ENCODE assay signal across 10 cellular contexts in the genomic region with DNA sequence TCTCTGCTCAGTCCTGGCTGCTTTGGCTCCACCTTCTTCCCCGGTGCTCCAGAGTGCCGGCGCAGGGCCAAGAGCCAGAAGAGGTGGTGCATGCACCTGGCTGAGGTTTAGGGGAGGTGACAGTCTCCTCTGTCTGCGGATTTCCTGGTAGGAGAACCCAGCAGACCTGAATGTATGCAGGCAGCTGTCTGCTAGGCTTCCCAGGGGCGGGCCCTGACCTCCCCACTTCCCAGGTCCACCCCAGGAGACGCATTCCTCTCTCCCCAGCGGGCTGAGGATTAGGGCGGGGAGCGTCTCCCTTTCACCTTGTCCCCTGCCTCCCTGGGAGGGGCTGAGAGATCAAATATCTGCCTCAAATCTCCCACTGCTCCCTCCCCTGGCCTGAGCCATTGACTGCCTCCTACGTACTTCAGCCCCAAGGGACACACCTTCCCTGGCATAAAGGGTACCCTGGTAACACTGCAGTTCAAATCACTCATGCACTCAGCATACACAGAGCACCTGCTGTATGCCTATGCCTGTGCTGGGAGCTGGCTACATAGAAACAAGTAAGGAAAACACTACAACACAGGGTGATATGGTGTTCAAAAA. TPM values are rescaled to one million over a fixed set of nuclear protein-coding genes. Genes with fewer than 3 reads are reported as not detected.
A peak's percentile ranks its signal among the peaks of the same experiment; 100 is the strongest.
DNase-seq lines count a peak whose midpoint lies in the region; ATAC-seq, FAIRE-seq and TF ChIP-seq lines count a peak whose summit lies in the region.
"Had no signal": no experiment of that assay in that cellular context is flagged by ENCODE, and none has a peak within 500 bp of the region (broad histone marks: within the 10 kb centered on the region; RNA-seq: fewer than 3 reads in every experiment).

No MANE protein-coding gene starts in this region.

- no peak overlapping the region for H4K8ac ChIP-seq in H1 (ENCODE audit: extremely low read depth, insufficient read depth, low read length)

- intact Hi-C loops in posterior vena cava (cut with DNase I) = no loop called here
- intact Hi-C loops in vagina (cut with DNase I) = no loop called here

- H3K79me2 ChIP-seq in H1 (ENCODE audit: control insufficient read depth in 1 of 2, insufficient read depth in 2 of 2, low read length in 2 of 2) = no peaks in the 10 kb centered on the region

- no peaks in the 10 kb centered on the region for H3K9me3 Mint-ChIP-seq in stimulated activated memory B cell treated with anti-CD40 and anti-IgM and Interleukin-4, amounts not matched to agents 10 μg/mL and 1 μg/mL and 100 μg/mL, for 72 hours
- H3K9me3 Mint-ChIP-seq: naive thymus-derived CD8-positive, alpha-beta T cell had no signal

- H3K9ac ChIP-seq in H1 (replicated peaks in 1 of 4; ENCODE audit: extremely low read depth in 1 of 4, low read depth in 3 of 4, low read length in 3 of 4) = no peak overlapping the region

- H2BK120ac ChIP-seq in H1 (replicated peaks; ENCODE audit: low read depth, low read length) = no peak overlapping the region

- WGBS in H1 (ENCODE audit: extremely low coverage in 1 of 2, insufficient coverage in 1 of 2, insufficient read length in 1 of 2, insufficient replicate concordance in 2 of 2, low coverage in 1 of 2, low lambda C conversion rate in 2 of 2, missing lambda C conversion rate in 1 of 2), 2 experiments = 0% methylated on average over 10 of the region's 10 CpGs; no CpG with 5 or more reads in 1 of the 2 experiments

- H4K5ac ChIP-seq in H1 (ENCODE audit: insufficient read length, low read depth, low read length) = no peak overlapping the region

- 0 out of 2 replicates have a peak overlapping the region, but pooled peaks have one; percentile 6 for H2BK20ac ChIP-seq in H1 (ENCODE audit: low read length)

- H3K27me3 ChIP-seq in H1 (replicated peaks in 1 of 4; ENCODE audit: control insufficient read depth in 3 of 4, extremely low read depth in 1 of 4, insufficient read depth in 3 of 4, low read length in 3 of 4) (peaks cover 0 to 25% (median 9%) of the 10 kb centered on the region in 4 experiments; a peak in 4 of 7 replicates), vagina (no peaks in the 10 kb centered on the region)

- H3K4me2 ChIP-seq in H1 (ENCODE audit: insufficient read depth in 1 of 2, low read depth in 2 of 2, low read length in 2 of 2) = peak overlapping the region; percentile 46 to 60

- no peaks in the 10 kb centered on the region for H3K4me1 Mint-ChIP-seq in stimulated activated memory B cell treated with anti-CD40 and anti-IgM and Interleukin-4, amounts not matched to agents 10 μg/mL and 1 μg/mL and 100 μg/mL, for 72 hours

- H3K14ac ChIP-seq in H1 (ENCODE audit: insufficient read length) = no peak overlapping the region

- H2BK5ac ChIP-seq in H1 (ENCODE audit: low read depth, low read length) = peak overlapping the region; percentile 38; the same call in 1 of the 2 replicates

- H3K18ac ChIP-seq in H1 (ENCODE audit: extremely low read depth, low read length) = 0 out of 2 replicates have a peak overlapping the region, but pooled peaks have one; percentile 34

- no peak for ATAC-seq in stimulated activated memory B cell treated with anti-CD40 and anti-IgM and Interleukin-4, amounts not matched to agents 10 μg/mL and 1 μg/mL and 100 μg/mL, for 72 hours

- CTCF ChIA-PET in H1 (lab: Charles Lee; ENCODE audit: partially characterized antibody) = interaction anchor here (1.0 to 18.9 kb wide), 15 partner anchors 13 to 104 kb away, joined by 3 to 287 read pairs (median 6); partner anchors contain the start of gene DMBX1

- peaks cover 0 to 2% of the 10 kb centered on the region in 2 experiments for H4K20me1 ChIP-seq in H1 (replicated peaks in 1 of 2; ENCODE audit: control insufficient read depth in 1 of 2, insufficient read depth in 2 of 2, low read length in 2 of 2)

- POLR2A ChIA-PET in H1 (lab: Charles Lee; ENCODE audit: partially characterized antibody) = interaction anchor here (0.9 to 1.4 kb wide), 4 partner anchors 8 to 156 kb away, joined by 3 to 4 read pairs (median 3); no protein-coding TSS in a partner anchor

- no peak overlapping the region for H4K91ac ChIP-seq in H1 (replicated peaks; ENCODE audit: insufficient read length, low read length)

- no peak overlapping the region for H3K4me3 Mint-ChIP-seq in stimulated activated memory B cell treated with anti-CD40 and anti-IgM and Interleukin-4, amounts not matched to agents 10 μg/mL and 1 μg/mL and 100 μg/mL, for 72 hours
- H3K4me3 Mint-ChIP-seq: naive thymus-derived CD8-positive, alpha-beta T cell had no signal

- peaks cover 56% of the 10 kb centered on the region for H3K27me3 Mint-ChIP-seq in stimulated activated memory B cell treated with anti-CD40 and anti-IgM and Interleukin-4, amounts not matched to agents 10 μg/mL and 1 μg/mL and 100 μg/mL, for 72 hours

- no peak overlapping the region for H2AFZ ChIP-seq in H1 (ENCODE audit: low read length)

- no peak overlapping the region for H3K27ac Mint-ChIP-seq in stimulated activated memory B cell treated with anti-CD40 and anti-IgM and Interleukin-4, amounts not matched to agents 10 μg/mL and 1 μg/mL and 100 μg/mL, for 72 hours

- TF ChIP-seq CTCF in H1 (IDR thresholded peaks at IDR 0.05; ENCODE audit: control extremely low read depth in 1 of 3, insufficient read depth in 1 of 3, low read depth in 1 of 3, low read length in 3 of 3) = 0 out of 4 replicates have a peak, but pooled peaks of 1 of the 3 experiments have one; percentile 19
- no peak for TF ChIP-seq CTCF in vagina (IDR thresholded peaks at IDR 0.05)

- H2BK12ac ChIP-seq in H1 (ENCODE audit: low read depth, low read length) = peak overlapping the region; percentile 30; the same call in 1 of the 2 replicates

- H3K4me3 ChIP-seq in H1 (ENCODE audit: extremely low read depth in 1 of 4, insufficient read depth in 2 of 4, low read depth in 3 of 4, low read length in 4 of 4) = peak overlapping the region in 3 of 4 experiments; percentile 8 to 19 (median 19); a peak in 2 of 8 replicates
- H3K4me3 ChIP-seq in vagina = no peak overlapping the region

- peak in 1 of 2 experiments; percentile 34; a peak in 1 of 3 replicates for TF ChIP-seq EP300 in H1 (IDR thresholded peaks at IDR 0.05; ENCODE audit: borderline replicate concordance in 1 of 2, low read depth in 2 of 2, low read length in 2 of 2)

- FAIRE-seq in H1 (lab: Jason Lieb, UNC) = peak; percentile 74

- H3K9me3 ChIP-seq in H1 (ENCODE audit: insufficient read depth in 2 of 2, low read depth in 1 of 2, low read length in 1 of 2) (no peaks in the 10 kb centered on the region), vagina (no peaks in the 10 kb centered on the region)

- TF ChIP-seq POLR2A in H1 (IDR thresholded peaks at IDR 0.05; ENCODE audit: control extremely low read depth in 1 of 2, low read depth in 2 of 2, low read length in 2 of 2) (no peak), vagina (IDR thresholded peaks at IDR 0.05) (no peak)

- no peak overlapping the region for H3K27ac ChIP-seq in H1 (ENCODE audit: low read depth, low read length)
- H3K27ac ChIP-seq in vagina = no peak overlapping the region

- 0 out of 2 replicates have a peak overlapping the region, but pooled peaks have one; percentile 8 for H2BK15ac ChIP-seq in H1 (ENCODE audit: low read length)

- H3K36me3 ChIP-seq in H1 (ENCODE audit: control insufficient read depth in 2 of 4, insufficient read depth in 4 of 4, low read length in 3 of 4) = no peaks in the 10 kb centered on the region
- no peaks in the 10 kb centered on the region for H3K36me3 ChIP-seq in vagina

- no peaks in the 10 kb centered on the region for H3K23me2 ChIP-seq in H1 (ENCODE audit: low read depth, low read length)

- TF ChIP-seq RAD21 in H1 (IDR thresholded peaks at IDR 0.05 in 1 of 2, conservative IDR thresholded peaks at IDR 0.05 in 1 of 2; ENCODE audit: low read depth in 2 of 2, low read length in 2 of 2) = peak in 1 of 2 experiments; percentile 25; a peak in 1 of 4 replicates

- no peaks in the 10 kb centered on the region for H3K36me3 Mint-ChIP-seq in stimulated activated memory B cell treated with anti-CD40 and anti-IgM and Interleukin-4, amounts not matched to agents 10 μg/mL and 1 μg/mL and 100 μg/mL, for 72 hours
- H3K36me3 Mint-ChIP-seq: naive thymus-derived CD8-positive, alpha-beta T cell had no signal

- H3K79me1 ChIP-seq in H1 (ENCODE audit: low read depth, low read length) = no peaks in the 10 kb centered on the region

- H3K23ac ChIP-seq in H1 (ENCODE audit: insufficient read length) = no peak overlapping the region

- H2AK5ac ChIP-seq in H1 (ENCODE audit: low read depth, low read length) = no peak overlapping the region

- DNase-seq in HK-2 (ENCODE audit: unreplicated experiment) = peak; percentile 74
- peak; percentile 94 for DNase-seq in NCI-H2171 treated with DMSO at 0.1 percent for 48 hours (lab: John Stamatoyannopoulos, UW)
- DNase-seq in H1 (ENCODE audit: low read depth in 1 of 2, low spot score in 2 of 2) = peak; percentile 72 to 74
- peak; percentile 51 for DNase-seq in posterior vena cava (ENCODE audit: low spot score)
- DNase-seq in NOMO-1 treated with DMSO at 0.1 percent for 48 hours (lab: John Stamatoyannopoulos, UW; ENCODE audit: unreplicated experiment) = no peak
- no peak for DNase-seq in vagina (ENCODE audit: extremely low spot score in 2 of 2)
- DNase-seq in stimulated activated CD4-positive, alpha-beta T cell treated with anti-CD3 and anti-CD28 coated beads, Interleukin-4, amount 100 ng/mL, for 4 hours = no peak
- DNase-seq: naive thymus-derived CD8-positive, alpha-beta T cell had no signal

- H3K4me1 ChIP-seq in H1 (replicated peaks in 1 of 4; ENCODE audit: control insufficient read depth in 3 of 4, insufficient read depth in 4 of 4, low read length in 3 of 4) (peaks cover 19 to 40% (median 29%) of the 10 kb centered on the region in 4 experiments), vagina (peaks cover 6% of the 10 kb centered on the region)

- no peak overlapping the region for H3K4ac ChIP-seq in H1 (replicated peaks; ENCODE audit: insufficient read length, low read depth, low read length)

- H3K56ac ChIP-seq in H1 (replicated peaks; ENCODE audit: insufficient read length, low read depth, low read length) = no peak overlapping the region

RNA-seq across cellular contexts. Expression of gene DMBX1, which starts 27.5 kb away (rescaled TPM):
- total RNA-seq in H1 (2021; fragmentation: NEBNext Ultra II Directional; extraction: Animal tissue kit (Norgen Biotek cat#: 25700)) = 0.30 TPM in 1 of 2 replicates, not detected in the other
- polyA plus RNA-seq in H1 (2011; rRNA removed) = 0.23 and 0.36 TPM in 2 replicates
- 0.26 TPM for polyA plus RNA-seq in H1 (2011; cell fraction: cytosol; rRNA removed)
- 0.53 TPM for polyA plus RNA-seq in H1 (2011; cell fraction: nucleus; rRNA removed)
- polyA plus RNA-seq in H1 (2012, experiment 1 of 2) = 0.24 to 0.30 TPM (median 0.27 TPM) in 4 replicates
- 0.12 TPM for polyA plus RNA-seq in H1 (2012, experiment 2 of 2)
- 0.06 TPM for polyA plus RNA-seq in H1 (2013, experiment 1 of 2)
- 0.09 TPM for polyA plus RNA-seq in H1 (2013, experiment 2 of 2)
- 0.07 and 0.41 TPM in 2 replicates for polyA minus RNA-seq in H1 (2011; rRNA and poly(A)+ RNA removed)
- 0.51 TPM for polyA minus RNA-seq in H1 (2011; cell fraction: cytosol; rRNA and poly(A)+ RNA removed)
- polyA minus RNA-seq in H1 (2011; cell fraction: nucleus; rRNA and poly(A)+ RNA removed) = 0.20 TPM
- not detected for total RNA-seq in posterior vena cava
- total RNA-seq in vagina = 0.25 TPM
- total RNA-seq: naive thymus-derived CD8-positive, alpha-beta T cell; OCI-LY7 had no signal
- polyA plus RNA-seq: naive thymus-derived CD8-positive, alpha-beta T cell had no signal

RNA-seq across cellular contexts. Expression of gene KNCN, which starts 34.3 kb away (rescaled TPM):
- not detected in 2 replicates for total RNA-seq in H1 (2021; fragmentation: NEBNext Ultra II Directional; extraction: Animal tissue kit (Norgen Biotek cat#: 25700))
- polyA plus RNA-seq in H1 (2011; rRNA removed) = not detected in 2 replicates
- polyA plus RNA-seq in H1 (2011; cell fraction: cytosol; rRNA removed) = not detected
- polyA plus RNA-seq in H1 (2011; cell fraction: nucleus; rRNA removed) = not detected
- not detected in 4 replicates for polyA plus RNA-seq in H1 (2012, experiment 1 of 2)
- not detected for polyA plus RNA-seq in H1 (2012, experiment 2 of 2)
- polyA plus RNA-seq in H1 (2013, experiment 1 of 2) = not detected
- polyA plus RNA-seq in H1 (2013, experiment 2 of 2) = not detected
- polyA minus RNA-seq in H1 (2011; rRNA and poly(A)+ RNA removed) = not detected in 2 replicates
- not detected for polyA minus RNA-seq in H1 (2011; cell fraction: cytosol; rRNA and poly(A)+ RNA removed)
- polyA minus RNA-seq in H1 (2011; cell fraction: nucleus; rRNA and poly(A)+ RNA removed) = not detected
- total RNA-seq in posterior vena cava (not detected), vagina (not detected)
- total RNA-seq: naive thymus-derived CD8-positive, alpha-beta T cell; OCI-LY7 had no signal
- polyA plus RNA-seq: naive thymus-derived CD8-positive, alpha-beta T cell had no signal

Comparison
In these comparisons a context has a peak if more than half of its experiments do, and no peak if none do; other contexts are left out.
1. DNase-seq: peak in HK-2 (single experiment), NCI-H2171 treated with DMSO at 0.1 percent for 48 hours (single experiment), H1 (2 of 2) and posterior vena cava (single experiment); none in NOMO-1 treated with DMSO at 0.1 percent for 48 hours (single experiment), vagina (0 of 2) and stimulated activated CD4-positive, alpha-beta T cell treated with anti-CD3 and anti-CD28 coated beads, Interleukin-4, amount 100 ng/mL, for 4 hours (0 of 2).
2. H3K4me3 ChIP-seq: peak in H1 (3 of 4); none in vagina (0 of 2).